Comparison of ENCODE assay signal across 8 cellular contexts in genomic region chr1:208203127-208203847, GRCh38. TPM values are rescaled to one million over a fixed set of nuclear protein-coding genes. Genes with fewer than 3 reads are reported as not detected.
DNase-seq lines count a peak whose midpoint lies in the region; ATAC-seq and TF ChIP-seq lines count a peak whose summit lies in the region.

No MANE protein-coding gene starts in this region.

- WGBS in liver: 59% methylated on average over 13 of the region's 13 CpGs
- 33 to 36% methylated on average over 10 to 13 of the region's 13 CpGs for WGBS in upper lobe of left lung, 2 donors

- H3K9ac ChIP-seq in liver (ENCODE audit: low read depth in 1 of 2, low read length in 2 of 2): no peak overlapping the region

- DNase-seq in NCI-H2029 (lab: John Stamatoyannopoulos, UW) (peak; percentile 91), astrocyte of the cerebellum (ENCODE audit: low read depth) (peak; percentile 78), upper lobe of left lung (peak; percentile 53 to 75), mesenteric fat pad (ENCODE audit: low spot score) (no peak), middle frontal gyrus (ENCODE audit: extremely low spot score, low spot score) (no peak), BE2C (no peak)

- ATAC-seq in upper lobe of left lung (ENCODE audit: low FRiP score in 2 of 2) (peak; percentile 25 to 32), GM21390 (IDR thresholded peaks at IDR 0.05; ENCODE audit: unreplicated experiment) (no peak)

- TF ChIP-seq CTCF in astrocyte of the cerebellum (IDR thresholded peaks at IDR 0.05; ENCODE audit: low read depth, low read length, missing control alignments) (no peak), liver (IDR thresholded peaks at IDR 0.05; ENCODE audit: low read depth, low read length, missing input control) (no peak), upper lobe of left lung (IDR thresholded peaks at IDR 0.05) (no peak), BE2C (IDR thresholded peaks at IDR 0.05; ENCODE audit: low read depth, low read length) (no peak)

- TF ChIP-seq RAD21 in liver (IDR thresholded peaks at IDR 0.05): peak; percentile 6 to 32

- H3K4me3 ChIP-seq in astrocyte of the cerebellum (ENCODE audit: low read depth, low read length) (no peak overlapping the region), liver (ENCODE audit: low read depth in 1 of 3, low read length in 3 of 3) (no peak overlapping the region), upper lobe of left lung (no peak overlapping the region), BE2C (ENCODE audit: low read depth, low read length) (no peak overlapping the region)

- H3K4me1 ChIP-seq in liver (ENCODE audit: control insufficient read depth in 4 of 4, insufficient read depth in 4 of 4, low read length in 3 of 4) (peaks cover 4 to 32% (median 23%) of the 10 kb centered on the region in 4 donors), upper lobe of left lung (peaks cover 71 to 81% (median 74%) of the 10 kb centered on the region in 4 donors), BE2C (peaks cover 7% of the 10 kb centered on the region)

- H3K27ac ChIP-seq in liver (ENCODE audit: low read depth in 1 of 2, low read length in 2 of 2): no peak overlapping the region
- H3K27ac ChIP-seq in upper lobe of left lung: peak overlapping the region; percentile 73 to 85 (median 80)

- H3K9me3 ChIP-seq in liver (ENCODE audit: control insufficient read depth in 4 of 4, low read length in 3 of 4): no peaks in the 10 kb centered on the region
- no peaks in the 10 kb centered on the region for H3K9me3 ChIP-seq in upper lobe of left lung
- H3K9me3 ChIP-seq in BE2C: no peaks in the 10 kb centered on the region

- no peak for TF ChIP-seq POLR2A in upper lobe of left lung (IDR thresholded peaks at IDR 0.05)

- H3K36me3 ChIP-seq in liver (ENCODE audit: control insufficient read depth in 4 of 4, insufficient read depth in 3 of 4, low read depth in 1 of 4, low read length in 3 of 4) (peaks cover 0 to 3% (median 0%) of the 10 kb centered on the region in 4 donors), upper lobe of left lung (peaks cover 0 to 15% (median 1%) of the 10 kb centered on the region in 4 donors), BE2C (peaks cover 39% of the 10 kb centered on the region)

- H3K27me3 ChIP-seq in liver (ENCODE audit: control insufficient read depth in 4 of 4, insufficient read depth in 4 of 4, low read length in 3 of 4): no peaks in the 10 kb centered on the region
- no peaks in the 10 kb centered on the region for H3K27me3 ChIP-seq in upper lobe of left lung
- no peaks in the 10 kb centered on the region for H3K27me3 ChIP-seq in BE2C

- TF ChIP-seq EP300 in upper lobe of left lung (IDR thresholded peaks at IDR 0.05): peak in 1 of 4 donors; percentile 34

- in situ Hi-C loops in astrocyte of the cerebellum (cut with HindIII; ENCODE audit: low sequenced_read_pairs): no loop called here

TF ChIP-seq in liver, 16 proteins besides CTCF, POLR2A, EP300 and RAD21:
- peak; percentile 91 for TF ChIP-seq FOXA1 (IDR thresholded peaks at IDR 0.05)
- TF ChIP-seq, protein P1, sequence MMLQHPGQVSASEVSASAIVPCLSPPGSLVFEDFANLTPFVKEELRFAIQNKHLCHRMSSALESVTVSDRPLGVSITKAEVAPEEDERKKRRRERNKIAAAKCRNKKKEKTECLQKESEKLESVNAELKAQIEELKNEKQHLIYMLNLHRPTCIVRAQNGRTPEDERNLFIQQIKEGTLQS (IDR thresholded peaks at IDR 0.05): no peak
- no peak for TF ChIP-seq EGR1 (IDR thresholded peaks at IDR 0.05; ENCODE audit: low read depth in 2 of 2)
- TF ChIP-seq RXRA (IDR thresholded peaks at IDR 0.05): peak; percentile 54 to 60
- no peak for TF ChIP-seq ZBTB33 (IDR thresholded peaks at IDR 0.05)
- peak; percentile 73 to 79 for TF ChIP-seq HNF4A (conservative IDR thresholded peaks at IDR 0.05)
- no peak for TF ChIP-seq GABPA (IDR thresholded peaks at IDR 0.05 in 1 of 2, conservative IDR thresholded peaks at IDR 0.05 in 1 of 2)
- TF ChIP-seq, protein P2, sequence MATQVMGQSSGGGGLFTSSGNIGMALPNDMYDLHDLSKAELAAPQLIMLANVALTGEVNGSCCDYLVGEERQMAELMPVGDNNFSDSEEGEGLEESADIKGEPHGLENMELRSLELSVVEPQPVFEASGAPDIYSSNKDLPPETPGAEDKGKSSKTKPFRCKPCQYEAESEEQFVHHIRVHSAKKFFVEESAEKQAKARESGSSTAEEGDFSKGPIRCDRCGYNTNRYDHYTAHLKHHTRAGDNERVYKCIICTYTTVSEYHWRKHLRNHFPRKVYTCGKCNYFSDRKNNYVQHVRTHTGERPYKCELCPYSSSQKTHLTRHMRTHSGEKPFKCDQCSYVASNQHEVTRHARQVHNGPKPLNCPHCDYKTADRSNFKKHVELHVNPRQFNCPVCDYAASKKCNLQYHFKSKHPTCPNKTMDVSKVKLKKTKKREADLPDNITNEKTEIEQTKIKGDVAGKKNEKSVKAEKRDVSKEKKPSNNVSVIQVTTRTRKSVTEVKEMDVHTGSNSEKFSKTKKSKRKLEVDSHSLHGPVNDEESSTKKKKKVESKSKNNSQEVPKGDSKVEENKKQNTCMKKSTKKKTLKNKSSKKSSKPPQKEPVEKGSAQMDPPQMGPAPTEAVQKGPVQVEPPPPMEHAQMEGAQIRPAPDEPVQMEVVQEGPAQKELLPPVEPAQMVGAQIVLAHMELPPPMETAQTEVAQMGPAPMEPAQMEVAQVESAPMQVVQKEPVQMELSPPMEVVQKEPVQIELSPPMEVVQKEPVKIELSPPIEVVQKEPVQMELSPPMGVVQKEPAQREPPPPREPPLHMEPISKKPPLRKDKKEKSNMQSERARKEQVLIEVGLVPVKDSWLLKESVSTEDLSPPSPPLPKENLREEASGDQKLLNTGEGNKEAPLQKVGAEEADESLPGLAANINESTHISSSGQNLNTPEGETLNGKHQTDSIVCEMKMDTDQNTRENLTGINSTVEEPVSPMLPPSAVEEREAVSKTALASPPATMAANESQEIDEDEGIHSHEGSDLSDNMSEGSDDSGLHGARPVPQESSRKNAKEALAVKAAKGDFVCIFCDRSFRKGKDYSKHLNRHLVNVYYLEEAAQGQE (IDR thresholded peaks at IDR 0.05): no peak
- no peak for TF ChIP-seq TAF1 (conservative IDR thresholded peaks at IDR 0.05)
- TF ChIP-seq JUND (IDR thresholded peaks at IDR 0.05): peak in 1 of 2 donors; percentile 63
- no peak for TF ChIP-seq MAX (IDR thresholded peaks at IDR 0.05)
- peak; percentile 56 for TF ChIP-seq SP1 (IDR thresholded peaks at IDR 0.05)
- peak; percentile 93 for TF ChIP-seq FOXA2 (IDR thresholded peaks at IDR 0.05)
- TF ChIP-seq NR2F2 (IDR thresholded peaks at IDR 0.05): peak; percentile 26
- no peak for TF ChIP-seq YY1 (IDR thresholded peaks at IDR 0.05)
- peak; percentile 31 for TF ChIP-seq HNF4G (IDR thresholded peaks at IDR 0.05)

RNA-seq across cellular contexts. Expression of gene PLXNA2, which starts 40.9 kb away (rescaled TPM):
- total RNA-seq in liver (1 to 10 TPM; 2.8 to 9.2 TPM), upper lobe of left lung (100 to 1,000 TPM in 3 of 6 donors, 10 to 100 TPM in 3; 77.5 to 150 (median 101) TPM), mesenteric fat pad (49.0 TPM)
- polyA plus RNA-seq in liver: 1 to 10 TPM; 1.8 to 2.7 TPM
- polyA plus RNA-seq in BE2C (2012; ENCODE audit: insufficient read depth, insufficient read length, low read depth): 11.4 TPM

Comparison
In these comparisons a context has a peak if more than half of its experiments do, and no peak if none do; other contexts are left out.
1. DNase-seq: peak in NCI-H2029 (single experiment), astrocyte of the cerebellum (single experiment) and upper lobe of left lung (2 of 2); none in mesenteric fat pad (single experiment), middle frontal gyrus (single experiment) and BE2C (single experiment).
2. H3K27ac ChIP-seq: peak in upper lobe of left lung (4 of 4); none in liver (0 of 2).